ENCODE assay signal across 30 cellular contexts in the genomic region with DNA sequence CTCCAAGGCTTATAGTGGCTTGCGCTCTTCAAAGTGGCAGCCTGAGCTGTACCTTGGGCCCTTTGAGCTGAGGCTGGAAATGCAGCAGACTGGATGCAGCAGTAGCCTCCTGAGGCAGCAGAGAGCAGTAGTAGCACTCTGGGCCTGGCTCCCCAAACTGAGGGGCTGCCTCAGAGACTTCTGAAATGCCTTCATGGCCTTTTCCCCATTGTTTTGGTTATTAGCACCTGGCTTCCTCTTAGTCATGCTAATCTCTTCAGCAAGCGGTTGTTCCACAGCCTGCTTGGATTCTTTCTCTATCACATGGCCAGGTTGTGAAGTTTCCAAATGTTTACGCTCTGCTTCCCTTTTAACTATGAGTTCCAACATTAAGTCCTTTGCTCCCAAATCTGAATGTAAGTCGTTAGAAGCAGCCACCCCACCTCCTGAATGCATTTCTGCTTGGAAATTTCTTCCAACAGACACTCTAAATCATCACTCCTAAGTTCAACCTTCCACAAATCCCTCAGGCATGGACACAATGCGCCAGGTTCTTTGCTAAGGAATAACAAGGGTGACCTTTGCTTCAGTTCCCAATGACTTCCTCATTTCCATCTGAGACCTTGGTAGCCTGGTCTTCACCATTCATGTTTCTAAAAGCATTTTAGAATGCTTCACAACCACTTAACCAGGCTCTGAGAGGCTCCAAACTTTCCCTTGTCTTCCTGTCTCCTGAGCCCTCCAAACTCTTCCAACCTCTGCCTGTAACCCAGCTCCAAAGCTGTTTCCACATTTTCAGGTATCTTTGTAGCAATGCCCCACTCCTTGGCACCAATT.
A peak's percentile ranks its signal among the peaks of the same experiment; 100 is the strongest.
DNase-seq lines count a peak whose midpoint lies in the region; ATAC-seq and TF ChIP-seq lines count a peak whose summit lies in the region.
"Had no signal": no experiment of that assay in that cellular context is flagged by ENCODE, and none has a peak within 500 bp of the region (broad histone marks: within the 10 kb centered on the region; RNA-seq: fewer than 3 reads in every experiment).

No MANE protein-coding gene starts in this region.

- H3F3A ChIP-seq in GM23338 (replicated peaks; ENCODE audit: low read depth), result peaks cover 10% of the 10 kb centered on the region; the same call in 1 of the 2 replicates

- WGBS in mesendoderm (ENCODE audit: extremely low coverage, insufficient coverage, low lambda C conversion rate), result no CpG with 5 or more reads among the region's 5 CpGs

- H2AK5ac ChIP-seq in mesendoderm (ENCODE audit: low read length), result no peak overlapping the region

- H4K8ac ChIP-seq in mesendoderm (ENCODE audit: low read depth, low read length), result no peak overlapping the region

- H3K27me3 Mint-ChIP-seq in GM23338 (ENCODE audit: insufficient read depth, low read depth, poor library complexity) (no peaks in the 10 kb centered on the region), endothelial cell (ENCODE audit: unreplicated experiment) (no peaks in the 10 kb centered on the region)
- H3K27me3 Mint-ChIP-seq: activated B cell treated with CpG ODN at 0.5 μM for 24 hours; dendritic cell treated with granulocyte-macrophage colony-stimulating factor and Interleukin-4, amounts not matched to agents 40 ng/mL and 50 ng/mL, for 4 days; stimulated activated memory B cell treated with anti-CD40 and anti-IgM and Interleukin-4, amounts not matched to agents 10 μg/mL and 1 μg/mL and 100 μg/mL, for 72 hours had no signal

- no peak overlapping the region for H4K5ac ChIP-seq in mesendoderm (ENCODE audit: low read length)

- H3K27me3 ChIP-seq in GM23338 (ENCODE audit: insufficient read depth) (no peaks in the 10 kb centered on the region), mesendoderm (ENCODE audit: insufficient read depth, low read length, poor library complexity) (no peaks in the 10 kb centered on the region)
- H3K27me3 ChIP-seq: ovary, right atrium auricular region, vagina had no signal

- DNase-seq in GM23338 (ENCODE audit: low spot score) (peak; percentile 97), NB4 (ENCODE audit: low read depth) (no peak), endothelial cell (ENCODE audit: low spot score) (peak; percentile 15), mesendoderm (peak; percentile 96), hippocampal formation (lab: John Stamatoyannopoulos, UW) (no peak), NCI-H524 treated with DMSO at 0.1 percent for 48 hours (lab: John Stamatoyannopoulos, UW) (no peak)
- DNase-seq: activated B cell treated with CpG ODN at 0.5 μM for 24 hours; activated CD4-positive, alpha-beta T cell treated with anti-CD3 and anti-CD28 coated beads, Interleukin-2, amount 50 U/mL, for 48 hours; activated CD8-positive, alpha-beta memory T cell treated with anti-CD3 and anti-CD28 coated beads, Interleukin-2, amount 50 U/mL, for 4 hours; anterior cingulate cortex; caudate nucleus; CD4-positive, CD25-positive, alpha-beta regulatory T cell; DMS 273 treated with DMSO at 0.1 percent for 48 hours; GOT3; kidney; NCI-H1048; NCI-H187; NK-92 treated with Interleukin-12 subunit alpha and Interleukin-12 subunit beta, amount 100 ng/mL, for 24 hours; ovary; SHP77; stimulated activated CD4-positive, alpha-beta T cell treated with anti-CD3 and anti-CD28 coated beads, Interleukin-4, amount 100 ng/mL, for 1 hour; T-helper 9 cell had no signal

- H3K9me3 Mint-ChIP-seq in GM23338 (peaks cover 15% of the 10 kb centered on the region), endothelial cell (ENCODE audit: unreplicated experiment) (no peaks in the 10 kb centered on the region)
- H3K9me3 Mint-ChIP-seq: activated B cell treated with CpG ODN at 0.5 μM for 24 hours; dendritic cell treated with granulocyte-macrophage colony-stimulating factor and Interleukin-4, amounts not matched to agents 40 ng/mL and 50 ng/mL, for 4 days; stimulated activated memory B cell treated with anti-CD40 and anti-IgM and Interleukin-4, amounts not matched to agents 10 μg/mL and 1 μg/mL and 100 μg/mL, for 72 hours had no signal

- peak overlapping the region; percentile 57 for H3K18ac ChIP-seq in mesendoderm (ENCODE audit: low read length)

- no peak overlapping the region for H2BK120ac ChIP-seq in mesendoderm (ENCODE audit: low read depth, low read length)

- H3K36me3 Mint-ChIP-seq in GM23338 (ENCODE audit: low read depth) (peaks cover 22% of the 10 kb centered on the region), endothelial cell (ENCODE audit: low read depth, unreplicated experiment) (no peaks in the 10 kb centered on the region)
- H3K36me3 Mint-ChIP-seq: activated naive CD4-positive, alpha-beta T cell treated with anti-CD3 and anti-CD28 coated beads, Interleukin-2, amount 50 U/mL, for 72 hours; CD4-positive, CD25-positive, alpha-beta regulatory T cell; natural killer cell treated with Interleukin-12 subunit alpha and Interleukin-12 subunit beta and Interleukin-15 and Interleukin-18, amount 100 ng/mL, for 72 hours; stimulated activated memory B cell treated with anti-CD40 and anti-IgM and Interleukin-4, amounts not matched to agents 10 μg/mL and 1 μg/mL and 100 μg/mL, for 72 hours had no signal

- H3K79me1 ChIP-seq in mesendoderm (ENCODE audit: low read length), result no peaks in the 10 kb centered on the region

- H3K4me3 Mint-ChIP-seq in GM23338 (peak overlapping the region; percentile 46; the same call in 2 of the 3 replicates), endothelial cell (ENCODE audit: unreplicated experiment) (no peak overlapping the region)
- H3K4me3 Mint-ChIP-seq: activated B cell treated with CpG ODN at 0.5 μM for 24 hours; CD4-positive, CD25-positive, alpha-beta regulatory T cell; dendritic cell treated with granulocyte-macrophage colony-stimulating factor and Interleukin-4, amounts not matched to agents 40 ng/mL and 50 ng/mL, for 4 days; natural killer cell treated with Interleukin-12 subunit alpha and Interleukin-12 subunit beta and Interleukin-15 and Interleukin-18, amount 100 ng/mL, for 72 hours; stimulated activated memory B cell treated with anti-CD40 and anti-IgM and Interleukin-4, amounts not matched to agents 10 μg/mL and 1 μg/mL and 100 μg/mL, for 72 hours had no signal

- peak overlapping the region; percentile 0 for H2BK5ac ChIP-seq in mesendoderm (ENCODE audit: low read length)

- TF ChIP-seq CTCF in GM23338 (conservative IDR thresholded peaks at IDR 0.05; ENCODE audit: low read depth in 2 of 2), result peak; percentile 54 to 71
- TF ChIP-seq CTCF in NB4 (IDR thresholded peaks at IDR 0.05; ENCODE audit: low read depth, low read length), result peak; percentile 10
- no peak for TF ChIP-seq CTCF in endothelial cell (IDR thresholded peaks at IDR 0.05; ENCODE audit: unreplicated experiment)

- H3K9me2 ChIP-seq in GM23338 (ENCODE audit: insufficient read depth), result peaks cover 12% of the 10 kb centered on the region

- H3K4me1 ChIP-seq in GM23338 (ENCODE audit: insufficient read depth), result peaks cover 7% of the 10 kb centered on the region; the same call in 1 of the 2 replicates
- peaks cover 5% of the 10 kb centered on the region for H3K4me1 ChIP-seq in mesendoderm (ENCODE audit: control insufficient read depth, low read depth, low read length)
- H3K4me1 ChIP-seq: right atrium auricular region, vagina had no signal

- H3K4ac ChIP-seq in mesendoderm (ENCODE audit: low read depth, low read length), result no peak overlapping the region

- no peaks in the 10 kb centered on the region for H4K20me1 ChIP-seq in GM23338 (replicated peaks; ENCODE audit: insufficient read depth)

- H3K56ac ChIP-seq in mesendoderm (ENCODE audit: low read length), result peak overlapping the region; percentile 58

- H3K79me2 ChIP-seq in GM23338 (replicated peaks; ENCODE audit: insufficient read depth), result no peaks in the 10 kb centered on the region
- no peaks in the 10 kb centered on the region for H3K79me2 ChIP-seq in mesendoderm (ENCODE audit: control insufficient read depth, insufficient read depth, low read length)

- H3K4me3 ChIP-seq in GM23338, result no peak overlapping the region
- H3K4me3 ChIP-seq in NB4 (ENCODE audit: low read depth, low read length), result no peak overlapping the region
- no peak overlapping the region for H3K4me3 ChIP-seq in mesendoderm (ENCODE audit: low read length)
- H3K4me3 ChIP-seq: ovary, right atrium auricular region, thoracic aorta, vagina had no signal

- H3K27ac Mint-ChIP-seq in GM23338 (peak overlapping the region; percentile 100), endothelial cell (ENCODE audit: unreplicated experiment) (no peak overlapping the region)
- H3K27ac Mint-ChIP-seq: activated B cell treated with CpG ODN at 0.5 μM for 24 hours; activated naive CD4-positive, alpha-beta T cell treated with anti-CD3 and anti-CD28 coated beads, Interleukin-2, amount 50 U/mL, for 72 hours; CD4-positive, CD25-positive, alpha-beta regulatory T cell; dendritic cell treated with granulocyte-macrophage colony-stimulating factor and Interleukin-4, amounts not matched to agents 40 ng/mL and 50 ng/mL, for 4 days; natural killer cell treated with Interleukin-12 subunit alpha and Interleukin-12 subunit beta and Interleukin-15 and Interleukin-18, amount 100 ng/mL, for 72 hours; stimulated activated memory B cell treated with anti-CD40 and anti-IgM and Interleukin-4, amounts not matched to agents 10 μg/mL and 1 μg/mL and 100 μg/mL, for 72 hours had no signal

- no peak overlapping the region for H3K23ac ChIP-seq in mesendoderm (ENCODE audit: low read length)

- peaks cover 31% of the 10 kb centered on the region for H3K4me1 Mint-ChIP-seq in GM23338
- H3K4me1 Mint-ChIP-seq in endothelial cell (ENCODE audit: unreplicated experiment), result peaks cover 7% of the 10 kb centered on the region
- H3K4me1 Mint-ChIP-seq: activated B cell treated with CpG ODN at 0.5 μM for 24 hours; CD4-positive, CD25-positive, alpha-beta regulatory T cell; stimulated activated memory B cell treated with anti-CD40 and anti-IgM and Interleukin-4, amounts not matched to agents 10 μg/mL and 1 μg/mL and 100 μg/mL, for 72 hours had no signal

- no peak for TF ChIP-seq POLR2A in NB4 (IDR thresholded peaks at IDR 0.05; ENCODE audit: extremely low read depth, insufficient read length)

- H2AFZ ChIP-seq in GM23338, result no peak overlapping the region

- no peak overlapping the region for H2BK15ac ChIP-seq in mesendoderm (replicated peaks; ENCODE audit: low read depth)

- H3K27ac ChIP-seq in GM23338 (ENCODE audit: low read depth) (peak overlapping the region; percentile 99), mesendoderm (ENCODE audit: low read depth, low read length) (peak overlapping the region; percentile 32)
- H3K27ac ChIP-seq: ovary, right atrium auricular region, thoracic aorta, vagina had no signal

- peak overlapping the region; percentile 23 for H3K4me2 ChIP-seq in GM23338
- H3K4me2 ChIP-seq in mesendoderm (ENCODE audit: low read length), result no peak overlapping the region

- H3K9ac ChIP-seq in mesendoderm (ENCODE audit: low read length), result no peak overlapping the region

- ATAC-seq in GM23338 (peak; percentile 100), GM18502 (IDR thresholded peaks at IDR 0.05; ENCODE audit: poor library complexity, unreplicated experiment) (no peak)
- ATAC-seq: activated naive CD4-positive, alpha-beta T cell treated with anti-CD3 and anti-CD28 coated beads, Interleukin-2, amount 50 U/mL, for 72 hours; natural killer cell treated with Interleukin-12 subunit alpha and Interleukin-12 subunit beta and Interleukin-15 and Interleukin-18, amount 100 ng/mL, for 72 hours; stimulated activated memory B cell treated with anti-CD40 and anti-IgM and Interleukin-4, amounts not matched to agents 10 μg/mL and 1 μg/mL and 100 μg/mL, for 72 hours had no signal

- H3K36me3 ChIP-seq in GM23338 (ENCODE audit: insufficient read depth) (no peaks in the 10 kb centered on the region), mesendoderm (ENCODE audit: control insufficient read depth, insufficient read depth, low read length) (no peaks in the 10 kb centered on the region)
- H3K36me3 ChIP-seq: ovary, right atrium auricular region, thoracic aorta, vagina had no signal

Comparison
In these comparisons a context has a peak if more than half of its experiments do, and no peak if none do; other contexts are left out.
1. DNase-seq: peak in GM23338 (single experiment), endothelial cell (single experiment) and mesendoderm (single experiment); none in NB4 (single experiment), hippocampal formation (0 of 2) and NCI-H524 treated with DMSO at 0.1 percent for 48 hours (single experiment).